Comparison of ENCODE assay signal across 16 cellular contexts in genomic region chr18:31255953-31256352, GRCh38.
"Had no signal": no experiment of that assay in that cellular context is flagged by ENCODE, and none has a peak within 500 bp of the region (broad histone marks: within the 10 kb centered on the region; RNA-seq: fewer than 3 reads in every experiment).

No MANE protein-coding gene starts in this region.

- H3K36me3 ChIP-seq: cardiac muscle cell, gastrocnemius medialis, heart right ventricle, sigmoid colon, WERI-Rb-1 had no signal

- H3K27me3 ChIP-seq: cardiac muscle cell, gastrocnemius medialis, heart right ventricle, sigmoid colon had no signal

- H3K27ac Mint-ChIP-seq: activated CD8-positive, alpha-beta T cell treated with anti-CD3 and anti-CD28 coated beads for 36 hours; activated naive CD8-positive, alpha-beta T cell treated with anti-CD3 and anti-CD28 coated beads, Interleukin-2, amount 50 U/mL, for 24 hours; nephron had no signal

- DNase-seq: activated CD4-positive, alpha-beta T cell treated with anti-CD3 and anti-CD28 coated beads for 4 hours; activated CD8-positive, alpha-beta memory T cell treated with anti-CD3 and anti-CD28 coated beads, Interleukin-2, amount 50 U/mL, for 48 hours; activated CD8-positive, alpha-beta T cell treated with anti-CD3 and anti-CD28 coated beads for 36 hours; activated naive CD4-positive, alpha-beta T cell treated with Interleukin-2 at 50 U/mL for 16 hours; activated naive CD8-positive, alpha-beta T cell treated with anti-CD3 and anti-CD28 coated beads, Interleukin-2, amount 50 U/mL, for 24 hours; gastrocnemius medialis; heart right ventricle; occipital lobe; sigmoid colon; stimulated activated CD4-positive, alpha-beta T cell treated with anti-CD3 and anti-CD28 coated beads, Interleukin-2, amount 100 ng/mL, for 48 hours; stimulated activated naive CD8-positive, alpha-beta T cell treated with anti-CD3 and anti-CD28 coated beads, Interleukin-15, Interleukin-2, amounts not matched to agents 100 U/mL and 50 U/mL, for 24 hours; T1000; WERI-Rb-1 had no signal

- H3K4me3 ChIP-seq: cardiac muscle cell, gastrocnemius medialis, heart right ventricle, sigmoid colon had no signal

- H3K9me3 ChIP-seq: gastrocnemius medialis, heart right ventricle, sigmoid colon had no signal

- H3K9me3 Mint-ChIP-seq: activated naive CD8-positive, alpha-beta T cell treated with anti-CD3 and anti-CD28 coated beads, Interleukin-2, amount 50 U/mL, for 24 hours; nephron had no signal

- H3K27ac ChIP-seq: cardiac muscle cell, gastrocnemius medialis, heart right ventricle, sigmoid colon, WERI-Rb-1 had no signal

- H3K4me3 Mint-ChIP-seq: activated CD8-positive, alpha-beta T cell treated with anti-CD3 and anti-CD28 coated beads for 36 hours; activated naive CD8-positive, alpha-beta T cell treated with anti-CD3 and anti-CD28 coated beads, Interleukin-2, amount 50 U/mL, for 24 hours; nephron had no signal

- H3K27me3 Mint-ChIP-seq: activated CD8-positive, alpha-beta T cell treated with anti-CD3 and anti-CD28 coated beads for 36 hours had no signal

- H3K4me1 Mint-ChIP-seq: activated naive CD8-positive, alpha-beta T cell treated with anti-CD3 and anti-CD28 coated beads, Interleukin-2, amount 50 U/mL, for 24 hours; nephron had no signal

- ATAC-seq: activated CD8-positive, alpha-beta T cell treated with anti-CD3 and anti-CD28 coated beads for 36 hours; activated naive CD8-positive, alpha-beta T cell treated with anti-CD3 and anti-CD28 coated beads, Interleukin-2, amount 50 U/mL, for 24 hours; gastrocnemius medialis; heart right ventricle; left lobe of liver; stimulated activated naive CD8-positive, alpha-beta T cell treated with anti-CD3 and anti-CD28 coated beads, Interleukin-15, Interleukin-2, amounts not matched to agents 100 U/mL and 50 U/mL, for 24 hours had no signal

- H3K4me1 ChIP-seq: gastrocnemius medialis had no signal
